ENCODE assay signal across 9 cellular contexts in genomic region chr1:237864338-237865244, GRCh38. TPM values are rescaled to one million over a fixed set of nuclear protein-coding genes. Genes with fewer than 3 reads are reported as not detected.
A peak's percentile ranks its signal among the peaks of the same experiment; 100 is the strongest.
DNase-seq lines count a peak whose midpoint lies in the region; ATAC-seq and TF ChIP-seq lines count a peak whose summit lies in the region.
"Had no signal": no experiment of that assay in that cellular context is flagged by ENCODE, and none has a peak within 500 bp of the region (broad histone marks: within the 10 kb centered on the region; RNA-seq: fewer than 3 reads in every experiment).

No MANE protein-coding gene starts in this region.

- POLR2A ChIA-PET in BJ (lab: Charles Lee), result no interaction called here
- POLR2A ChIA-PET in RWPE1 (lab: Yijun Ruan, JAX; ENCODE audit: low non-redundant PET), result no interaction called here
- POLR2A ChIA-PET in naive thymus-derived CD4-positive, alpha-beta T cell (lab: Charles Lee), result no interaction called here

- H3K27ac ChIP-seq in RWPE1, result no peak overlapping the region
- H3K27ac ChIP-seq in naive thymus-derived CD4-positive, alpha-beta T cell (ENCODE audit: low read depth, low read length), result no peak overlapping the region

- H3K9me3 Mint-ChIP-seq in naive thymus-derived CD4-positive, alpha-beta T cell, result peaks cover 0 to 5% (median 0%) of the 10 kb centered on the region in 11 donors

- DNase-seq in BJ (ENCODE audit: low read depth) (no peak), RWPE1 (ENCODE audit: low spot score) (peak; percentile 38), erythroblast (lab: John Stamatoyannopoulos, UW) (peak; percentile 59 to 61), NCI-H128 (lab: John Stamatoyannopoulos, UW; ENCODE audit: unreplicated experiment) (no peak), NCI-H2171 treated with DMSO at 0.1 percent for 48 hours (lab: John Stamatoyannopoulos, UW) (no peak)
- peak in 2 of 9 donors; percentile 12 to 33 for DNase-seq in naive thymus-derived CD4-positive, alpha-beta T cell

- TF ChIP-seq POLR2A in erythroblast (IDR thresholded peaks at IDR 0.05; ENCODE audit: low read length), result no peak

- H3K4me3 ChIP-seq in BJ (ENCODE audit: low read depth, low read length), result no peak overlapping the region
- no peak overlapping the region for H3K4me3 ChIP-seq in naive thymus-derived CD4-positive, alpha-beta T cell (ENCODE audit: low read length)

- H3K4me1 ChIP-seq in naive thymus-derived CD4-positive, alpha-beta T cell (ENCODE audit: control insufficient read depth in 2 of 2, insufficient read depth in 2 of 2, low read length in 2 of 2), result no peaks in the 10 kb centered on the region

- intact Hi-C loops in naive thymus-derived CD4-positive, alpha-beta T cell (cut with micrococcal nuclease), result no loop called here

- H3K27me3 ChIP-seq in BJ (ENCODE audit: control insufficient read depth, insufficient read depth, low read length), result no peaks in the 10 kb centered on the region
- no peaks in the 10 kb centered on the region for H3K27me3 ChIP-seq in naive thymus-derived CD4-positive, alpha-beta T cell (ENCODE audit: control insufficient read depth in 2 of 2, insufficient read depth in 2 of 2, low read length in 2 of 2)

- no peaks in the 10 kb centered on the region for H3K36me3 Mint-ChIP-seq in naive thymus-derived CD4-positive, alpha-beta T cell

- CTCF ChIA-PET in BJ (lab: Yijun Ruan, JAX), result interaction anchor here (0.5 to 0.9 kb wide), 2 partner anchors 9 to 836 kb away, joined by 3 to 4 read pairs; no protein-coding TSS in a partner anchor
- CTCF ChIA-PET in RWPE1 (lab: Yijun Ruan, JAX), result interaction anchor here (0.5 to 2.4 kb wide), 39 partner anchors 9 to 1580 kb away, joined by 3 to 21 read pairs (median 3); no protein-coding TSS in a partner anchor
- CTCF ChIA-PET in naive thymus-derived CD4-positive, alpha-beta T cell (lab: Charles Lee), result no interaction called here

- no peaks in the 10 kb centered on the region for H3K9me3 ChIP-seq in naive thymus-derived CD4-positive, alpha-beta T cell (ENCODE audit: control insufficient read depth in 2 of 3, low read length in 3 of 3)

- ATAC-seq in GM18502 (IDR thresholded peaks at IDR 0.05; ENCODE audit: poor library complexity, unreplicated experiment) (peak; percentile 82), HG03354 (IDR thresholded peaks at IDR 0.05; ENCODE audit: poor library complexity, severe bottlenecking, unreplicated experiment) (peak; percentile 82)
- ATAC-seq in naive thymus-derived CD4-positive, alpha-beta T cell, result peak; percentile 56

- peaks cover 0 to 22% (median 4%) of the 10 kb centered on the region in 5 donors for H3K27me3 Mint-ChIP-seq in naive thymus-derived CD4-positive, alpha-beta T cell

- peak overlapping the region in 1 of 9 donors; percentile 32 for H3K27ac Mint-ChIP-seq in naive thymus-derived CD4-positive, alpha-beta T cell

- H3K4me3 Mint-ChIP-seq in naive thymus-derived CD4-positive, alpha-beta T cell, result peak overlapping the region in 1 of 10 donors; percentile 30

- TF ChIP-seq CTCF in BJ (IDR thresholded peaks at IDR 0.05; ENCODE audit: insufficient read depth, low read depth, low read length), result peak; percentile 38
- TF ChIP-seq CTCF in RWPE1 (conservative IDR thresholded peaks at IDR 0.05; ENCODE audit: low read depth), result peak; percentile 95

- no peaks in the 10 kb centered on the region for H3K36me3 ChIP-seq in BJ (ENCODE audit: control insufficient read depth, insufficient read depth, low read length)
- no peaks in the 10 kb centered on the region for H3K36me3 ChIP-seq in naive thymus-derived CD4-positive, alpha-beta T cell (ENCODE audit: control insufficient read depth in 2 of 3, insufficient read depth in 3 of 3, low read length in 3 of 3)

- H3K4me1 Mint-ChIP-seq in naive thymus-derived CD4-positive, alpha-beta T cell, result peaks cover 0 to 5% (median 1%) of the 10 kb centered on the region in 7 donors

RNA-seq across cellular contexts. Expression of gene ZP4, which starts 26.1 kb away (rescaled TPM):
- not detected in 2 replicates for polyA plus RNA-seq in BJ (2011; rRNA removed)
- polyA minus RNA-seq in BJ (2011; rRNA and poly(A)+ RNA removed), result not detected in 2 replicates
- not detected for total RNA-seq in naive thymus-derived CD4-positive, alpha-beta T cell
- not detected for polyA plus RNA-seq in naive thymus-derived CD4-positive, alpha-beta T cell
- total RNA-seq: T-helper 2 cell treated with Interferon-gamma antibody and Interleukin-4, amounts not matched to agents 100 ng/mL and 5 ng/mL, for 36 hours had no signal

Comparison
In these comparisons a context has a peak if more than half of its experiments do, and no peak if none do; other contexts are left out.
1. DNase-seq: peak in RWPE1 (single experiment) and erythroblast (2 of 2); none in BJ (single experiment), NCI-H128 (single experiment) and NCI-H2171 treated with DMSO at 0.1 percent for 48 hours (single experiment).
2. Peak in every context shown above with its lines, with median percentiles within 50 percentile points of each other: ATAC-seq.